8 cellular contexts compared by ENCODE assay signal in genomic region chr9:128159784-128160602, GRCh38. TPM values are rescaled to one million over a fixed set of nuclear protein-coding genes. Genes with fewer than 3 reads are reported as not detected.
DNase-seq lines count a peak whose midpoint lies in the region; ATAC-seq and TF ChIP-seq lines count a peak whose summit lies in the region.

A gene with protein sequence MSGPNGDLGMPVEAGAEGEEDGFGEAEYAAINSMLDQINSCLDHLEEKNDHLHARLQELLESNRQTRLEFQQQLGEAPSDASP (plus strand): TSS chr9:128160265. CDS start chr9:128160408, 143 bp downstream.

- intact Hi-C loops in left cardiac atrium (cut with DNase I), result no loop called here
- intact Hi-C loops in upper lobe of right lung (cut with DNase I), result no loop called here

- DNase-seq in GM12865 (ENCODE audit: low read depth) (peak; percentile 95), NCI-H1694 treated with DMSO at 0.1 percent for 48 hours (lab: John Stamatoyannopoulos, UW) (peak; percentile 71), amniotic stem cell (lab: John Stamatoyannopoulos, UW) (peak; percentile 88), left cardiac atrium (peak; percentile 95), progenitor cell of endocrine pancreas (ENCODE audit: low spot score, unreplicated experiment) (peak; percentile 94), upper lobe of right lung (peak; percentile 97)

- H3K4me1 Mint-ChIP-seq in T-helper 1 cell treated with Interleukin-12 subunit alpha and Interleukin-12 subunit beta and Interleukin-4 antibody, amounts not matched to agents 30 μg/mL and 1 μg/mL, for 36 hours (ENCODE audit: low read depth), result peaks cover 15% of the 10 kb centered on the region
- peaks cover 4% of the 10 kb centered on the region for H3K4me1 Mint-ChIP-seq in progenitor cell of endocrine pancreas (ENCODE audit: low read depth)

- H3K4me3 Mint-ChIP-seq in T-helper 1 cell treated with Interleukin-12 subunit alpha and Interleukin-12 subunit beta and Interleukin-4 antibody, amounts not matched to agents 30 μg/mL and 1 μg/mL, for 36 hours, result peak within 1 kb of the TSS; percentile 77
- H3K4me3 Mint-ChIP-seq in progenitor cell of endocrine pancreas (ENCODE audit: low read depth), result peak within 1 kb of the TSS; percentile 73

- H3K36me3 Mint-ChIP-seq in T-helper 1 cell treated with Interleukin-12 subunit alpha and Interleukin-12 subunit beta and Interleukin-4 antibody, amounts not matched to agents 30 μg/mL and 1 μg/mL, for 36 hours (ENCODE audit: low read depth), result peaks cover 8% of the 10 kb centered on the region
- peaks cover 7% of the 10 kb centered on the region for H3K36me3 Mint-ChIP-seq in progenitor cell of endocrine pancreas (ENCODE audit: insufficient read depth)

- H3K27me3 ChIP-seq in upper lobe of right lung, result no peaks in the 10 kb centered on the region

- H3K4me1 ChIP-seq in upper lobe of right lung, result no peaks in the 10 kb centered on the region

- H3K27ac ChIP-seq in upper lobe of right lung, result peak within 1 kb of the TSS; percentile 68

- H3K9me3 ChIP-seq in upper lobe of right lung, result no peaks in the 10 kb centered on the region

- ATAC-seq in HG02840 (IDR thresholded peaks at IDR 0.05; ENCODE audit: low FRiP score, unreplicated experiment) (peak; percentile 71), left cardiac atrium (peak; percentile 95 to 97), upper lobe of right lung (peak; percentile 97)

- peaks cover 8% of the 10 kb centered on the region for H3K36me3 ChIP-seq in upper lobe of right lung

- no peak for TF ChIP-seq CTCF in GM12865 (IDR thresholded peaks at IDR 0.05; ENCODE audit: insufficient read depth, low read depth, low read length, missing control alignments)
- no peak for TF ChIP-seq CTCF in progenitor cell of endocrine pancreas (IDR thresholded peaks at IDR 0.05; ENCODE audit: unreplicated experiment)
- TF ChIP-seq CTCF in upper lobe of right lung (IDR thresholded peaks at IDR 0.05), result no peak

- no peaks in the 10 kb centered on the region for H3K9me3 Mint-ChIP-seq in T-helper 1 cell treated with Interleukin-12 subunit alpha and Interleukin-12 subunit beta and Interleukin-4 antibody, amounts not matched to agents 30 μg/mL and 1 μg/mL, for 36 hours
- no peaks in the 10 kb centered on the region for H3K9me3 Mint-ChIP-seq in progenitor cell of endocrine pancreas (ENCODE audit: low read depth)

- peak within 1 kb of the TSS; percentile 87 for H3K27ac Mint-ChIP-seq in T-helper 1 cell treated with Interleukin-12 subunit alpha and Interleukin-12 subunit beta and Interleukin-4 antibody, amounts not matched to agents 30 μg/mL and 1 μg/mL, for 36 hours
- H3K27ac Mint-ChIP-seq in progenitor cell of endocrine pancreas, result no peak within 1 kb of the TSS

- H3K27me3 Mint-ChIP-seq in T-helper 1 cell treated with Interleukin-12 subunit alpha and Interleukin-12 subunit beta and Interleukin-4 antibody, amounts not matched to agents 30 μg/mL and 1 μg/mL, for 36 hours (ENCODE audit: low read depth), result no peaks in the 10 kb centered on the region
- no peaks in the 10 kb centered on the region for H3K27me3 Mint-ChIP-seq in progenitor cell of endocrine pancreas

- H3K4me3 ChIP-seq in GM12865 (ENCODE audit: low read depth, low read length) (peak within 1 kb of the TSS; percentile 100), upper lobe of right lung (peak within 1 kb of the TSS; percentile 63)

RNA-seq across cellular contexts. Expression of the gene that starts here (rescaled TPM):
- total RNA-seq in left cardiac atrium, result 10 to 100 TPM; 45.3 to 46.2 TPM
- total RNA-seq in progenitor cell of endocrine pancreas, result 57.3 and 62.5 TPM in 2 replicates
- 39.0 TPM for total RNA-seq in upper lobe of right lung

Comparison
In these comparisons a context has a peak if more than half of its experiments do, and no peak if none do; other contexts are left out.
1. Peak in every context shown above with its lines: DNase-seq, ATAC-seq, H3K4me3 ChIP-seq and H3K27ac ChIP-seq.